ENCODE assay signal across 21 cellular contexts in genomic region chr22:47375621-47376321, GRCh38.
"Had no signal": no experiment of that assay in that cellular context is flagged by ENCODE, and none has a peak within 500 bp of the region (broad histone marks: within the 10 kb centered on the region; RNA-seq: fewer than 3 reads in every experiment).

No MANE protein-coding gene starts in this region.

- H3K4me1 ChIP-seq: breast epithelium had no signal

- H3K9me3 ChIP-seq: breast epithelium had no signal

- DNase-seq: activated B cell treated with CpG ODN at 0.5 μM for 24 hours; activated CD4-positive, alpha-beta memory T cell treated with anti-CD3 and anti-CD28 coated beads for 36 hours; activated CD4-positive, alpha-beta T cell treated with anti-CD3 and anti-CD28 coated beads for 1 hour; activated CD4-positive, alpha-beta T cell treated with anti-CD3 and anti-CD28 coated beads, Interleukin-2, amount 10 ng/mL, durations not matched to agents 7 days and 5 days; activated CD8-positive, alpha-beta memory T cell treated with anti-CD3 and anti-CD28 coated beads for 24 hours; activated naive CD4-positive, alpha-beta T cell; activated T-cell treated with anti-CD3 and anti-CD28 coated beads, Interleukin-2, amount 50 U/mL, for 72 hours; central memory CD4-positive, alpha-beta T cell; Karpas-422; MM.1S; NCI-H1105; NCI-H1436; NCI-H1694 treated with DMSO at 0.1 percent for 48 hours; NCI-H2029 treated with DMSO at 0.1 percent for 48 hours; NCI-H446; NCI-H524; PC-3; SIG-M5; T-helper 2 cell; T1000 had no signal

- H3K27ac ChIP-seq: breast epithelium had no signal

- H3K36me3 ChIP-seq: breast epithelium had no signal

- ATAC-seq: activated T-cell treated with anti-CD3 and anti-CD28 coated beads, Interleukin-2, amount 50 U/mL, for 72 hours; PC-3 had no signal

- H3K4me3 ChIP-seq: breast epithelium had no signal
